2 cellular contexts compared by ENCODE assay signal in genomic region chr10:126895214-126895781, GRCh38.
TF ChIP-seq lines count a peak whose summit lies in the region.

No MANE protein-coding gene starts in this region.

TF ChIP-seq in IMR-90, 13 proteins besides CTCF, POLR2A, EP300 and RAD21:
- TF ChIP-seq RFX5 (IDR thresholded peaks at IDR 0.05; ENCODE audit: low read depth, low read length), result no peak
- TF ChIP-seq BHLHE40 (IDR thresholded peaks at IDR 0.05; ENCODE audit: low read depth, low read length), result no peak
- no peak for TF ChIP-seq FOS (IDR thresholded peaks at IDR 0.05; ENCODE audit: low read depth, low read length)
- no peak for TF ChIP-seq RCOR1 (IDR thresholded peaks at IDR 0.05; ENCODE audit: insufficient replicate concordance, low read length)
- no peak for TF ChIP-seq CHD1 (IDR thresholded peaks at IDR 0.05; ENCODE audit: low read depth, low read length)
- TF ChIP-seq ELK1 (IDR thresholded peaks at IDR 0.05; ENCODE audit: borderline replicate concordance, low read depth, low read length), result no peak
- no peak for TF ChIP-seq USF2 (IDR thresholded peaks at IDR 0.05; ENCODE audit: low read depth, low read length)
- no peak for TF ChIP-seq MXI1 (IDR thresholded peaks at IDR 0.05; ENCODE audit: borderline replicate concordance, low read depth, low read length)
- TF ChIP-seq SMC3 (IDR thresholded peaks at IDR 0.05; ENCODE audit: low read depth, low read length), result no peak
- TF ChIP-seq MAZ (IDR thresholded peaks at IDR 0.05; ENCODE audit: borderline replicate concordance, low read depth, low read length), result no peak
- TF ChIP-seq CEBPB (IDR thresholded peaks at IDR 0.05; ENCODE audit: low read depth, low read length), result no peak
- no peak for TF ChIP-seq NFE2L2 (IDR thresholded peaks at IDR 0.05; ENCODE audit: low read depth, low read length)
- TF ChIP-seq MAFK (IDR thresholded peaks at IDR 0.05; ENCODE audit: low read depth, low read length), result no peak

TF ChIP-seq in H1, 55 proteins besides CTCF, POLR2A, EP300 and RAD21:
- TF ChIP-seq CEBPB (IDR thresholded peaks at IDR 0.05; ENCODE audit: low read depth, low read length) (no peak), ATF3 (IDR thresholded peaks at IDR 0.05; ENCODE audit: insufficient read depth, low read depth, low read length) (no peak), CHD7 (IDR thresholded peaks at IDR 0.05; ENCODE audit: insufficient replicate concordance, low read length) (no peak), KDM4A (IDR thresholded peaks at IDR 0.05; ENCODE audit: low read depth, low read length, severe bottlenecking) (no peak), SP2 (IDR thresholded peaks at IDR 0.05; ENCODE audit: low read length) (no peak), BCL11A (IDR thresholded peaks at IDR 0.05; ENCODE audit: low read depth in 2 of 2, low read length in 2 of 2) (no peak), TAF7 (optimal IDR thresholded peaks at IDR 0.05; ENCODE audit: borderline replicate concordance, low read depth, low read length) (no peak), KDM5A (IDR thresholded peaks at IDR 0.05; ENCODE audit: low read length) (no peak), E2F6 (IDR thresholded peaks at IDR 0.05) (no peak), TAF1 (IDR thresholded peaks at IDR 0.05; ENCODE audit: low read depth, low read length) (no peak), TCF12 (IDR thresholded peaks at IDR 0.05; ENCODE audit: low read depth, low read length) (no peak), CREB1 (IDR thresholded peaks at IDR 0.05) (no peak), RXRA (IDR thresholded peaks at IDR 0.05; ENCODE audit: insufficient read depth, low read depth, low read length) (no peak), TBP (IDR thresholded peaks at IDR 0.05; ENCODE audit: low read depth, low read length) (no peak), KDM1A (IDR thresholded peaks at IDR 0.05; ENCODE audit: borderline replicate concordance, low read length) (no peak), TEAD4 (IDR thresholded peaks at IDR 0.05; ENCODE audit: low read depth, low read length) (no peak), JUND (IDR thresholded peaks at IDR 0.05; ENCODE audit: low read length) (no peak), NANOG (IDR thresholded peaks at IDR 0.05; ENCODE audit: insufficient read depth, low read depth, low read length, poor library complexity, severe bottlenecking) (no peak)
